ENCODE assay signal across 24 cellular contexts in the genomic region with DNA sequence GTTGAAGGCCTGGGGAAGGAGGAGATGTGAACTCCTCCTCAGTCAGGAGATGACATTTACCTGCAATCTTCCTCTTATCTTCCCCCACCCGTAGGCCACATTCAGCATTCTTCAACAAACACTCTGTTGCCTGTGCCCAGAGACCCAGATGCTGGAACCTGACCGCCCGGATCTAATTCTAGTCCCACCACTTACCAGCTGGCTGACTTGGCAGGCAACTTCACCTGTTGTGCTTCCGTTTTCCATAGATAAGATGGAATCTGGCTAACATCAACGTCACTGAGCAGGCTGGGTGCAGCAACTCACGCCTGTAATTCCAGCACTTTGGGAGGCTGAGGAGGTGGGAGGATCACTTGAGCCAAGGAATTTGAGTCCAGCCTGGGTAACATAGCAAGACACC. TPM values are rescaled to one million over a fixed set of nuclear protein-coding genes. Genes with fewer than 3 reads are reported as not detected.
A peak's percentile ranks its signal among the peaks of the same experiment; 100 is the strongest.
DNase-seq lines count a peak whose midpoint lies in the region; ATAC-seq and TF ChIP-seq lines count a peak whose summit lies in the region.
"Had no signal": no experiment of that assay in that cellular context is flagged by ENCODE, and none has a peak within 500 bp of the region (broad histone marks: within the 10 kb centered on the region; RNA-seq: fewer than 3 reads in every experiment).

No MANE protein-coding gene starts in this region.

- no peaks in the 10 kb centered on the region for H3K36me3 ChIP-seq in left lung
- H3K36me3 ChIP-seq: ascending aorta, BLaER1, upper lobe of left lung had no signal

- H3K27ac ChIP-seq in angular gyrus (ENCODE audit: low read depth, low read length) (peak overlapping the region; percentile 67), left lung (no peak overlapping the region)
- H3K27ac ChIP-seq: A549, ascending aorta, BLaER1, hepatocyte, upper lobe of left lung had no signal

- no peak for TF ChIP-seq CTCF in left lung (IDR thresholded peaks at IDR 0.05)

- peaks cover 0 to 36% of the 10 kb centered on the region in 2 donors for H3K27me3 ChIP-seq in left lung
- H3K27me3 ChIP-seq: ascending aorta, BLaER1, hepatocyte had no signal

- H3K9me3 ChIP-seq in left lung: no peaks in the 10 kb centered on the region
- H3K9me3 ChIP-seq: A549, ascending aorta, BLaER1, upper lobe of left lung had no signal

- peaks cover 0 to 5% of the 10 kb centered on the region in 2 donors for H3K4me1 ChIP-seq in left lung
- H3K4me1 ChIP-seq: ascending aorta had no signal

- ATAC-seq in Right ventricle myocardium superior (ENCODE audit: poor library complexity) (peak; percentile 23), Right ventricle myocardium inferior (no peak), left lung (peak; percentile 31)
- ATAC-seq: A549; activated CD4-positive, alpha-beta T cell treated with anti-CD3 and anti-CD28 coated beads for 36 hours; stimulated activated naive CD8-positive, alpha-beta T cell treated with anti-CD3 and anti-CD28 coated beads, Interleukin-15, Interleukin-2, amounts not matched to agents 100 U/mL and 50 U/mL, for 24 hours; T-cell had no signal

- intact Hi-C loops in Right ventricle myocardium superior (cut with DNase I): no loop called here
- intact Hi-C loops in Right ventricle myocardium inferior (cut with DNase I): no loop called here
- intact Hi-C loops in left lung (cut with DNase I): no loop called here

- DNase-seq in Right ventricle myocardium superior (peak; percentile 33), Right ventricle myocardium inferior (ENCODE audit: missing footprints) (no peak), left lung (no peak), ureter (ENCODE audit: low spot score) (peak; percentile 72), Kasumi-1 (lab: John Stamatoyannopoulos, UW) (no peak), HK-2 (ENCODE audit: unreplicated experiment) (no peak), DMS79 treated with DMSO at 0.1 percent for 48 hours (lab: John Stamatoyannopoulos, UW) (no peak)
- DNase-seq: activated CD4-positive, alpha-beta T cell treated with anti-CD3 and anti-CD28 coated beads for 36 hours; activated naive CD4-positive, alpha-beta T cell treated with anti-CD3 and anti-CD28 coated beads, Interleukin-2, amount 50 U/mL, for 16 hours; effector CD8-positive, alpha-beta T cell; foreskin melanocyte; NCI-H146; NCI-H2171 treated with DMSO at 0.1 percent for 48 hours; NCI-H524 treated with DMSO at 0.1 percent for 48 hours; stimulated activated CD4-positive, alpha-beta T cell treated with anti-CD3 and anti-CD28 coated beads, Interleukin-4, amount 100 ng/mL, for 4 hours; stimulated activated naive CD8-positive, alpha-beta T cell treated with anti-CD3 and anti-CD28 coated beads, Interleukin-15, Interleukin-2, amounts not matched to agents 100 U/mL and 50 U/mL, for 24 hours; T-cell had no signal

- H3K4me3 ChIP-seq in left lung: no peak overlapping the region
- H3K4me3 ChIP-seq: A549, ascending aorta, BLaER1, hepatocyte, upper lobe of left lung had no signal

RNA-seq across cellular contexts. Expression of a gene that starts 21.3 kb away (rescaled TPM):
- total RNA-seq in Right ventricle myocardium superior (not detected), Right ventricle myocardium inferior (not detected), left lung (1 to 10 TPM; 1.0 to 6.0 TPM), ureter (13.8 TPM)
- total RNA-seq: activated CD4-positive, alpha-beta T cell treated with anti-CD3 and anti-CD28 coated beads for 36 hours; ascending aorta; cerebellum; T-cell had no signal

RNA-seq across cellular contexts. Expression of a gene that starts 58.8 kb away (rescaled TPM):
- 77.5 TPM for total RNA-seq in Right ventricle myocardium superior
- 87.6 TPM for total RNA-seq in Right ventricle myocardium inferior
- 100 to 1,000 TPM; 161 to 230 TPM for total RNA-seq in left lung
- total RNA-seq in ureter: 307 TPM

Comparison
In these comparisons a context has a peak if more than half of its experiments do, and no peak if none do; other contexts are left out.
1. DNase-seq: peak in Right ventricle myocardium superior (single experiment) and ureter (single experiment); none in Right ventricle myocardium inferior (single experiment), left lung (0 of 2), Kasumi-1 (0 of 2), HK-2 (single experiment) and DMS79 treated with DMSO at 0.1 percent for 48 hours (single experiment).